ENCODE assay signal across 1 cellular context in the genomic region with DNA sequence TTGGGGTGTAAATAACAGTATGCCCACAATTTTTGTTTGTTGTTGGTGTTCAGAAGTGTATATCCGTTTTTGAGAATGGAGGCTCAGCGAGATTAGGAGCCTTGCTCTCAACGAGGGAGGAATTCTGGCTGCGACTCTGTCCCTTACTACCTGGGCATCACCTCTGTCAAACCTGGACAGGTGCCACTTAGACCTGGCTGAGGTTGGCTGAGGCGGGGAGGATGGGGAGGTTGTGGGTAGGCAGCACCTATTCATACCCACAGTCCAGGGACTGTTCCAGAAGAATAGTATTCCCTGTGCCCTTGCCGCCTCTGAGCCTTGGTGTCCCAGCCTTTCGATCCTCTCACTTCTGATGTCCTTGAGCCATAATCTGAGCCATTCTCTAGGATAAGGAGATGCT.
TF ChIP-seq lines count a peak whose summit lies in the region.

No MANE protein-coding gene starts in this region.

TF ChIP-seq in H1, 55 proteins besides CTCF, POLR2A, EP300 and RAD21:
- TF ChIP-seq PHF8 (conservative IDR thresholded peaks at IDR 0.05; ENCODE audit: low read depth, low read length), result no peak
- TF ChIP-seq SP2 (IDR thresholded peaks at IDR 0.05; ENCODE audit: low read length), result no peak
- TF ChIP-seq FOSL1 (IDR thresholded peaks at IDR 0.05; ENCODE audit: insufficient read depth, low read depth, low read length), result no peak
- TF ChIP-seq, protein P1, sequence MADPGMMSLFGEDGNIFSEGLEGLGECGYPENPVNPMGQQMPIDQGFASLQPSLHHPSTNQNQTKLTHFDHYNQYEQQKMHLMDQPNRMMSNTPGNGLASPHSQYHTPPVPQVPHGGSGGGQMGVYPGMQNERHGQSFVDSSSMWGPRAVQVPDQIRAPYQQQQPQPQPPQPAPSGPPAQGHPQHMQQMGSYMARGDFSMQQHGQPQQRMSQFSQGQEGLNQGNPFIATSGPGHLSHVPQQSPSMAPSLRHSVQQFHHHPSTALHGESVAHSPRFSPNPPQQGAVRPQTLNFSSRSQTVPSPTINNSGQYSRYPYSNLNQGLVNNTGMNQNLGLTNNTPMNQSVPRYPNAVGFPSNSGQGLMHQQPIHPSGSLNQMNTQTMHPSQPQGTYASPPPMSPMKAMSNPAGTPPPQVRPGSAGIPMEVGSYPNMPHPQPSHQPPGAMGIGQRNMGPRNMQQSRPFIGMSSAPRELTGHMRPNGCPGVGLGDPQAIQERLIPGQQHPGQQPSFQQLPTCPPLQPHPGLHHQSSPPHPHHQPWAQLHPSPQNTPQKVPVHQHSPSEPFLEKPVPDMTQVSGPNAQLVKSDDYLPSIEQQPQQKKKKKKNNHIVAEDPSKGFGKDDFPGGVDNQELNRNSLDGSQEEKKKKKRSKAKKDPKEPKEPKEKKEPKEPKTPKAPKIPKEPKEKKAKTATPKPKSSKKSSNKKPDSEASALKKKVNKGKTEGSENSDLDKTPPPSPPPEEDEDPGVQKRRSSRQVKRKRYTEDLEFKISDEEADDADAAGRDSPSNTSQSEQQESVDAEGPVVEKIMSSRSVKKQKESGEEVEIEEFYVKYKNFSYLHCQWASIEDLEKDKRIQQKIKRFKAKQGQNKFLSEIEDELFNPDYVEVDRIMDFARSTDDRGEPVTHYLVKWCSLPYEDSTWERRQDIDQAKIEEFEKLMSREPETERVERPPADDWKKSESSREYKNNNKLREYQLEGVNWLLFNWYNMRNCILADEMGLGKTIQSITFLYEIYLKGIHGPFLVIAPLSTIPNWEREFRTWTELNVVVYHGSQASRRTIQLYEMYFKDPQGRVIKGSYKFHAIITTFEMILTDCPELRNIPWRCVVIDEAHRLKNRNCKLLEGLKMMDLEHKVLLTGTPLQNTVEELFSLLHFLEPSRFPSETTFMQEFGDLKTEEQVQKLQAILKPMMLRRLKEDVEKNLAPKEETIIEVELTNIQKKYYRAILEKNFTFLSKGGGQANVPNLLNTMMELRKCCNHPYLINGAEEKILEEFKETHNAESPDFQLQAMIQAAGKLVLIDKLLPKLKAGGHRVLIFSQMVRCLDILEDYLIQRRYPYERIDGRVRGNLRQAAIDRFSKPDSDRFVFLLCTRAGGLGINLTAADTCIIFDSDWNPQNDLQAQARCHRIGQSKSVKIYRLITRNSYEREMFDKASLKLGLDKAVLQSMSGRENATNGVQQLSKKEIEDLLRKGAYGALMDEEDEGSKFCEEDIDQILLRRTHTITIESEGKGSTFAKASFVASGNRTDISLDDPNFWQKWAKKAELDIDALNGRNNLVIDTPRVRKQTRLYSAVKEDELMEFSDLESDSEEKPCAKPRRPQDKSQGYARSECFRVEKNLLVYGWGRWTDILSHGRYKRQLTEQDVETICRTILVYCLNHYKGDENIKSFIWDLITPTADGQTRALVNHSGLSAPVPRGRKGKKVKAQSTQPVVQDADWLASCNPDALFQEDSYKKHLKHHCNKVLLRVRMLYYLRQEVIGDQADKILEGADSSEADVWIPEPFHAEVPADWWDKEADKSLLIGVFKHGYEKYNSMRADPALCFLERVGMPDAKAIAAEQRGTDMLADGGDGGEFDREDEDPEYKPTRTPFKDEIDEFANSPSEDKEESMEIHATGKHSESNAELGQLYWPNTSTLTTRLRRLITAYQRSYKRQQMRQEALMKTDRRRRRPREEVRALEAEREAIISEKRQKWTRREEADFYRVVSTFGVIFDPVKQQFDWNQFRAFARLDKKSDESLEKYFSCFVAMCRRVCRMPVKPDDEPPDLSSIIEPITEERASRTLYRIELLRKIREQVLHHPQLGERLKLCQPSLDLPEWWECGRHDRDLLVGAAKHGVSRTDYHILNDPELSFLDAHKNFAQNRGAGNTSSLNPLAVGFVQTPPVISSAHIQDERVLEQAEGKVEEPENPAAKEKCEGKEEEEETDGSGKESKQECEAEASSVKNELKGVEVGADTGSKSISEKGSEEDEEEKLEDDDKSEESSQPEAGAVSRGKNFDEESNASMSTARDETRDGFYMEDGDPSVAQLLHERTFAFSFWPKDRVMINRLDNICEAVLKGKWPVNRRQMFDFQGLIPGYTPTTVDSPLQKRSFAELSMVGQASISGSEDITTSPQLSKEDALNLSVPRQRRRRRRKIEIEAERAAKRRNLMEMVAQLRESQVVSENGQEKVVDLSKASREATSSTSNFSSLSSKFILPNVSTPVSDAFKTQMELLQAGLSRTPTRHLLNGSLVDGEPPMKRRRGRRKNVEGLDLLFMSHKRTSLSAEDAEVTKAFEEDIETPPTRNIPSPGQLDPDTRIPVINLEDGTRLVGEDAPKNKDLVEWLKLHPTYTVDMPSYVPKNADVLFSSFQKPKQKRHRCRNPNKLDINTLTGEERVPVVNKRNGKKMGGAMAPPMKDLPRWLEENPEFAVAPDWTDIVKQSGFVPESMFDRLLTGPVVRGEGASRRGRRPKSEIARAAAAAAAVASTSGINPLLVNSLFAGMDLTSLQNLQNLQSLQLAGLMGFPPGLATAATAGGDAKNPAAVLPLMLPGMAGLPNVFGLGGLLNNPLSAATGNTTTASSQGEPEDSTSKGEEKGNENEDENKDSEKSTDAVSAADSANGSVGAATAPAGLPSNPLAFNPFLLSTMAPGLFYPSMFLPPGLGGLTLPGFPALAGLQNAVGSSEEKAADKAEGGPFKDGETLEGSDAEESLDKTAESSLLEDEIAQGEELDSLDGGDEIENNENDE (IDR thresholded peaks at IDR 0.05; ENCODE audit: insufficient replicate concordance, low read length), result no peak
- TF ChIP-seq SRF (IDR thresholded peaks at IDR 0.05; ENCODE audit: low read depth, low read length), result no peak
- no peak for TF ChIP-seq POU5F1 (IDR thresholded peaks at IDR 0.05; ENCODE audit: low read depth, low read length)
- TF ChIP-seq SIX5 (IDR thresholded peaks at IDR 0.05; ENCODE audit: low read depth, low read length), result no peak
- no peak for TF ChIP-seq EGR1 (IDR thresholded peaks at IDR 0.05; ENCODE audit: borderline replicate concordance, low read depth, low read length)
- no peak for TF ChIP-seq CEBPB (IDR thresholded peaks at IDR 0.05; ENCODE audit: low read depth, low read length)
- TF ChIP-seq TBP (IDR thresholded peaks at IDR 0.05; ENCODE audit: low read depth, low read length), result no peak
- no peak for TF ChIP-seq YY1 (IDR thresholded peaks at IDR 0.05; ENCODE audit: low read depth, low read length)
- no peak for TF ChIP-seq CHD1 (IDR thresholded peaks at IDR 0.05; ENCODE audit: low read depth, low read length)
- no peak for TF ChIP-seq TAF7 (optimal IDR thresholded peaks at IDR 0.05; ENCODE audit: borderline replicate concordance, low read depth, low read length)
- TF ChIP-seq KDM5A (IDR thresholded peaks at IDR 0.05; ENCODE audit: low read length), result no peak
- TF ChIP-seq TEAD4 (IDR thresholded peaks at IDR 0.05; ENCODE audit: low read depth, low read length), result no peak
- no peak for TF ChIP-seq CBX5 (IDR thresholded peaks at IDR 0.05; ENCODE audit: low read depth, low read length)
- TF ChIP-seq, protein P2, sequence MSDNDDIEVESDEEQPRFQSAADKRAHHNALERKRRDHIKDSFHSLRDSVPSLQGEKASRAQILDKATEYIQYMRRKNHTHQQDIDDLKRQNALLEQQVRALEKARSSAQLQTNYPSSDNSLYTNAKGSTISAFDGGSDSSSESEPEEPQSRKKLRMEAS (IDR thresholded peaks at IDR 0.05), result no peak
- TF ChIP-seq, protein P3, sequence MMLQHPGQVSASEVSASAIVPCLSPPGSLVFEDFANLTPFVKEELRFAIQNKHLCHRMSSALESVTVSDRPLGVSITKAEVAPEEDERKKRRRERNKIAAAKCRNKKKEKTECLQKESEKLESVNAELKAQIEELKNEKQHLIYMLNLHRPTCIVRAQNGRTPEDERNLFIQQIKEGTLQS (IDR thresholded peaks at IDR 0.05; ENCODE audit: insufficient read depth, low read depth, low read length), result no peak
- TF ChIP-seq GTF2F1 (IDR thresholded peaks at IDR 0.05; ENCODE audit: borderline replicate concordance, low read depth, low read length), result no peak
- TF ChIP-seq BACH1 (IDR thresholded peaks at IDR 0.05; ENCODE audit: low read length), result no peak
